ENCODE assay signal across 28 cellular contexts in genomic region chr4:103095080-103095479, GRCh38.
"Had no signal": no experiment of that assay in that cellular context is flagged by ENCODE, and none has a peak within 500 bp of the region (broad histone marks: within the 10 kb centered on the region; RNA-seq: fewer than 3 reads in every experiment).

No MANE protein-coding gene starts in this region.

- H3K27me3 ChIP-seq: esophagus squamous epithelium had no signal

- DNase-seq: activated CD4-positive, alpha-beta T cell treated with anti-CD3 and anti-CD28 coated beads, Interleukin-2, amount 50 U/mL, for 1 hour; activated CD4-positive, CD25-positive, alpha-beta regulatory T cell treated with anti-CD3 and anti-CD28 coated beads, Interleukin-2, amount 50 U/mL, for 72 hours; activated CD8-positive, alpha-beta memory T cell treated with anti-CD3 and anti-CD28 coated beads, Interleukin-2, amount 10 ng/mL, durations not matched to agents 7 days and 5 days; activated CD8-positive, alpha-beta T cell treated with anti-CD3 and anti-CD28 coated beads for 36 hours; activated naive CD4-positive, alpha-beta T cell treated with Interleukin-2 at 50 U/mL for 16 hours; activated T-cell treated with anti-CD3 and anti-CD28 coated beads, Interleukin-2, amount 50 U/mL, for 72 hours; dermis blood vessel endothelial cell; effector CD8-positive, alpha-beta T cell; esophagus squamous epithelium; glutamatergic neuron; kidney; lower lobe of right lung; mesendoderm; mucosa of descending colon; retina; stimulated activated CD4-positive, alpha-beta T cell treated with anti-CD3 and anti-CD28 coated beads, Interleukin-15, amount 100 ng/mL, for 24 hours; stimulated activated CD4-positive, alpha-beta T cell treated with anti-CD3 and anti-CD28 coated beads, Interleukin-2, amount 100 ng/mL, for 24 hours; stimulated activated naive CD4-positive, alpha-beta T cell; SW 1271; T-helper 9 cell; trophoblast cell had no signal

- H3K9me3 ChIP-seq: esophagus squamous epithelium, lower lobe of right lung, mucosa of descending colon, thoracic aorta had no signal

- H3K36me3 Mint-ChIP-seq: natural killer cell treated with Interleukin-12 subunit alpha and Interleukin-12 subunit beta and Interleukin-15 and Interleukin-18, amount 100 ng/mL, for 72 hours had no signal

- H3K27ac ChIP-seq: epithelial cell of prostate, esophagus squamous epithelium, lower lobe of right lung, thoracic aorta had no signal

- H3K27me3 Mint-ChIP-seq: activated CD8-positive, alpha-beta memory T cell treated with anti-CD3 and anti-CD28 coated beads, Interleukin-2, amount 10 ng/mL, durations not matched to agents 7 days and 5 days; activated CD8-positive, alpha-beta T cell treated with anti-CD3 and anti-CD28 coated beads for 36 hours; activated naive CD8-positive, alpha-beta T cell; natural killer cell treated with Interleukin-12 subunit alpha and Interleukin-12 subunit beta and Interleukin-15 and Interleukin-18, amount 100 ng/mL, for 72 hours had no signal

- ATAC-seq: activated CD8-positive, alpha-beta memory T cell treated with anti-CD3 and anti-CD28 coated beads, Interleukin-2, amount 10 ng/mL, durations not matched to agents 7 days and 5 days; activated CD8-positive, alpha-beta T cell treated with anti-CD3 and anti-CD28 coated beads for 36 hours; activated T-cell treated with anti-CD3 and anti-CD28 coated beads, Interleukin-2, amount 50 U/mL, for 72 hours; lower lobe of right lung; mucosa of descending colon; natural killer cell treated with Interleukin-12 subunit alpha and Interleukin-12 subunit beta and Interleukin-15 and Interleukin-18, amount 100 ng/mL, for 72 hours had no signal

- H3K4me3 Mint-ChIP-seq: activated CD8-positive, alpha-beta memory T cell treated with anti-CD3 and anti-CD28 coated beads, Interleukin-2, amount 10 ng/mL, durations not matched to agents 7 days and 5 days; activated CD8-positive, alpha-beta T cell treated with anti-CD3 and anti-CD28 coated beads for 36 hours; activated naive CD8-positive, alpha-beta T cell; activated T-cell treated with anti-CD3 and anti-CD28 coated beads, Interleukin-2, amount 50 U/mL, for 72 hours; natural killer cell treated with Interleukin-12 subunit alpha and Interleukin-12 subunit beta and Interleukin-15 and Interleukin-18, amount 100 ng/mL, for 72 hours; T-helper 1 cell treated with Interleukin-12 subunit alpha and Interleukin-12 subunit beta and Interleukin-4 antibody, amounts not matched to agents 30 μg/mL and 1 μg/mL, for 36 hours had no signal

- H3K4me3 ChIP-seq: esophagus squamous epithelium, lower lobe of right lung, mucosa of descending colon, thoracic aorta had no signal

- FAIRE-seq: bronchial epithelial cell, kidney, urothelium cell line had no signal

- H3K27ac Mint-ChIP-seq: activated CD8-positive, alpha-beta memory T cell treated with anti-CD3 and anti-CD28 coated beads, Interleukin-2, amount 10 ng/mL, durations not matched to agents 7 days and 5 days; activated CD8-positive, alpha-beta T cell treated with anti-CD3 and anti-CD28 coated beads for 36 hours; activated naive CD8-positive, alpha-beta T cell; activated T-cell treated with anti-CD3 and anti-CD28 coated beads, Interleukin-2, amount 50 U/mL, for 72 hours; natural killer cell treated with Interleukin-12 subunit alpha and Interleukin-12 subunit beta and Interleukin-15 and Interleukin-18, amount 100 ng/mL, for 72 hours; T-helper 1 cell treated with Interleukin-12 subunit alpha and Interleukin-12 subunit beta and Interleukin-4 antibody, amounts not matched to agents 30 μg/mL and 1 μg/mL, for 36 hours had no signal

- H3K9me3 Mint-ChIP-seq: activated CD8-positive, alpha-beta T cell treated with anti-CD3 and anti-CD28 coated beads for 36 hours; activated T-cell treated with anti-CD3 and anti-CD28 coated beads, Interleukin-2, amount 50 U/mL, for 72 hours; natural killer cell treated with Interleukin-12 subunit alpha and Interleukin-12 subunit beta and Interleukin-15 and Interleukin-18, amount 100 ng/mL, for 72 hours; T-helper 1 cell treated with Interleukin-12 subunit alpha and Interleukin-12 subunit beta and Interleukin-4 antibody, amounts not matched to agents 30 μg/mL and 1 μg/mL, for 36 hours had no signal
